ENCODE assay signal across 8 cellular contexts in the genomic region with DNA sequence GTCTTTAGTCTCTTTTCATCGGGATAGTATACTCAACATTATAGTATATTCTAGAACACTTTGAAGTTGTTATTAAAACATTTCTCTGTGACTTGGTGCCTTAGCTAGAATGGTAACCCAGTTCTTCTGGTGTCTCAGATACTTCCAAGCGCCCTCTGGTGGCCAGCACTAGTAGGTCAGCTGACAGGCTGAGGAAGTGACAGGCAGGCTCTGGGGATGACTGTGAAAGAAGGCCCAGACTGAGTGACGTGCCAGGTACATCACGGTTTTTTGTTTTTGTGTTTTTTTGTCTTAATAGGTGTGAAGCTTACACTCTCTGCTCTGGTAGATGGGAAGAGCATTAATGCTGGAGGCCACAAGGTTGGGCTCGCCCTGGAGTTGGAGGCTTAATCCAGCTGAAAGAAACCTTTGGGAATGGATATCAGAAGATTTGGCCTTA. TPM values are rescaled to one million over a fixed set of nuclear protein-coding genes. Genes with fewer than 3 reads are reported as not detected.
DNase-seq lines count a peak whose midpoint lies in the region; ATAC-seq and TF ChIP-seq lines count a peak whose summit lies in the region.

No MANE protein-coding gene starts in this region.

- peaks cover 18% of the 10 kb centered on the region for H3K36me3 ChIP-seq in ACC112 (ENCODE audit: insufficient read depth, low read length)
- peaks cover 3 to 44% (median 21%) of the 10 kb centered on the region in 4 donors for H3K36me3 ChIP-seq in liver (ENCODE audit: control insufficient read depth in 4 of 4, insufficient read depth in 3 of 4, low read depth in 1 of 4, low read length in 3 of 4)

- TF ChIP-seq CTCF in choroid plexus epithelial cell (conservative IDR thresholded peaks at IDR 0.05; ENCODE audit: low read depth, low read length) (peak; percentile 95), liver (IDR thresholded peaks at IDR 0.05; ENCODE audit: low read depth, low read length, missing input control) (peak; percentile 91)

- 26% methylated on average over 5 of the region's 5 CpGs for WGBS in liver

- ATAC-seq in GM18517 (IDR thresholded peaks at IDR 0.05; ENCODE audit: unreplicated experiment) (peak; percentile 49), HG03175 (IDR thresholded peaks at IDR 0.05; ENCODE audit: unreplicated experiment) (peak; percentile 48)

- H3K4me3 ChIP-seq in ACC112 (ENCODE audit: low read depth, low read length) (no peak overlapping the region), choroid plexus epithelial cell (ENCODE audit: low read depth, low read length) (no peak overlapping the region), liver (ENCODE audit: low read depth in 1 of 3, low read length in 3 of 3) (no peak overlapping the region)

- no peaks in the 10 kb centered on the region for H3K27me3 ChIP-seq in ACC112 (ENCODE audit: insufficient read depth, low read length)
- no peaks in the 10 kb centered on the region for H3K27me3 ChIP-seq in liver (ENCODE audit: control insufficient read depth in 4 of 4, insufficient read depth in 4 of 4, low read length in 3 of 4)

- H3K4me1 ChIP-seq in ACC112 (ENCODE audit: control insufficient read depth, insufficient read depth, low read length, unreplicated experiment) (peaks cover 41% of the 10 kb centered on the region), liver (ENCODE audit: control insufficient read depth in 4 of 4, insufficient read depth in 4 of 4, low read length in 3 of 4) (peaks cover 9 to 20% (median 16%) of the 10 kb centered on the region in 4 donors)

- H3K9me3 ChIP-seq in liver (ENCODE audit: control insufficient read depth in 4 of 4, low read length in 3 of 4): no peaks in the 10 kb centered on the region

- peak; percentile 79 to 89 for TF ChIP-seq RAD21 in liver (IDR thresholded peaks at IDR 0.05)

- DNase-seq in NCI-H510A (lab: John Stamatoyannopoulos, UW): peak; percentile 43
- DNase-seq in activated CD4-positive, alpha-beta T cell treated with anti-CD3 and anti-CD28 coated beads for 4 hours: peak; percentile 92 to 94
- peak; percentile 92 for DNase-seq in choroid plexus epithelial cell (ENCODE audit: low read depth)
- DNase-seq in stimulated activated CD4-positive, alpha-beta T cell treated with anti-CD3 and anti-CD28 coated beads, TNF-alpha, amount 100 ng/mL, for 4 hours (ENCODE audit: low read depth in 3 of 3): peak; percentile 81 to 89 (median 87)

- no peak overlapping the region for H2AFZ ChIP-seq in ACC112 (ENCODE audit: low read length, unreplicated experiment)

- H3K79me2 ChIP-seq in ACC112 (ENCODE audit: control insufficient read depth, insufficient read depth, low read length, unreplicated experiment): peaks cover 40% of the 10 kb centered on the region

- H3K27ac ChIP-seq in ACC112 (ENCODE audit: low read depth, low read length) (peak overlapping the region; percentile 29), liver (ENCODE audit: low read depth in 1 of 2, low read length in 2 of 2) (no peak overlapping the region)

- H3K9ac ChIP-seq in liver (ENCODE audit: low read depth in 1 of 2, low read length in 2 of 2): no peak overlapping the region

TF ChIP-seq in liver, 16 proteins besides CTCF, POLR2A, EP300 and RAD21:
- TF ChIP-seq RXRA (IDR thresholded peaks at IDR 0.05): no peak
- TF ChIP-seq ATF3 (IDR thresholded peaks at IDR 0.05): no peak
- no peak for TF ChIP-seq HNF4A (conservative IDR thresholded peaks at IDR 0.05)
- no peak for TF ChIP-seq NR2F2 (IDR thresholded peaks at IDR 0.05)
- TF ChIP-seq YY1 (IDR thresholded peaks at IDR 0.05): no peak
TF ChIP-seq in liver: peak in this region for 0.

RNA-seq across cellular contexts. Expression of gene COMTD1, which starts 5.1 kb away (rescaled TPM):
- total RNA-seq in liver: 10 to 100 TPM in 1 of 2 donors, 1 to 10 TPM in 1; 6.5 to 12.1 TPM
- 10 to 100 TPM; 40.9 to 44.2 TPM for polyA plus RNA-seq in liver

RNA-seq across cellular contexts. Expression of gene VDAC2, which starts 20.0 kb away (rescaled TPM):
- total RNA-seq in liver: 10 to 100 TPM; 41.3 to 46.1 TPM
- 10 to 100 TPM; 58.9 to 67.1 TPM for polyA plus RNA-seq in liver

Comparison
In these comparisons a context has a peak if more than half of its experiments do, and no peak if none do; other contexts are left out.
1. DNase-seq: peak in every context shown above with its lines; median percentile 93 in activated CD4-positive, alpha-beta T cell treated with anti-CD3 and anti-CD28 coated beads for 4 hours; 92 in choroid plexus epithelial cell; 87 in stimulated activated CD4-positive, alpha-beta T cell treated with anti-CD3 and anti-CD28 coated beads, TNF-alpha, amount 100 ng/mL, for 4 hours; 43 in NCI-H510A.